ENCODE assay signal across 17 cellular contexts in the genomic region with DNA sequence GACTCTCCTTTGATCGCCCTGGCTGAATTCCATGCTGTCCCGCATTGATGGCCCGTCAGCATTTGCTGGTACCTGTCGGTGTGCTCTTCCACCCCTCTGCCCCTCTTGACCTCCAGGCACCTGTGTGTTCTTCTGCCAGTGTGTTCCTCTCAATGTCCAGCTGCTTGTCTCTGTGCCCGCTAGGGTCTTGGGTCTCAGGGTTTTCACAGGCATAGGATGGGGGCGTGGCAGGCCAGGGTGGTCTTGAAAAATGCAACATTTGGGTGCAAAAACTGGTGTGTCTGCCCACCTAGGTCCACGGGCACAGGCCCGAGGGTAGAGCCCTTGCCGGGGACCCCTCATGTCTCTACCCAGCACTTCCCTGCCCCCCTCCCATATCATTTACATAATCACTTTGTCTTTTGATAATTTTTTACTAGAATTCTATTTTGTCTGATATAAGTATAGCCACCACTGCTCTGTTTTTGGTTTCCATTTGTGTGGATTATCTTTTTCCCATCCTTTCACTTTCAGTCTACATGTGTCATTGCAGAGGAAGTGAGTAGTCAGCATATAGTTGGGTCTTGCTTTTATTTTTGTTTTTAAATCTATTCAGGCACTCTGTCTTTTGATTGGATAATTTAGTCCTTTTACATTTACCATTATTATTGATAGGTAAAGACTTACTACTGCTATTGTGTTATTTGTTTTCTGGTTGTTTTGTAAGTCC. TPM values are rescaled to one million over a fixed set of nuclear protein-coding genes. Genes with fewer than 3 reads are reported as not detected.
A peak's percentile ranks its signal among the peaks of the same experiment; 100 is the strongest.
DNase-seq lines count a peak whose midpoint lies in the region; ATAC-seq lines count a peak whose summit lies in the region.
"Had no signal": no experiment of that assay in that cellular context is flagged by ENCODE, and none has a peak within 500 bp of the region (broad histone marks: within the 10 kb centered on the region; RNA-seq: fewer than 3 reads in every experiment).

No MANE protein-coding gene starts in this region.

- peaks cover 4% of the 10 kb centered on the region for H3K27me3 Mint-ChIP-seq in activated CD8-positive, alpha-beta memory T cell treated with anti-CD3 and anti-CD28 coated beads, Interleukin-2, amount 10 ng/mL, durations not matched to agents 7 days and 5 days
- H3K27me3 Mint-ChIP-seq in T-helper 1 cell treated with Interleukin-12 subunit alpha and Interleukin-12 subunit beta and Interleukin-4 antibody, amounts not matched to agents 30 μg/mL and 1 μg/mL, for 36 hours (ENCODE audit: low read depth), result no peaks in the 10 kb centered on the region
- H3K27me3 Mint-ChIP-seq in stimulated activated naive B cell treated with anti-CD40 and anti-IgM and Interleukin-4, amounts not matched to agents 10 μg/mL and 1 μg/mL and 100 μg/mL, for 72 hours, result no peaks in the 10 kb centered on the region
- H3K27me3 Mint-ChIP-seq: activated CD4-positive, alpha-beta memory T cell treated with anti-CD3 and anti-CD28 coated beads for 36 hours; effector memory CD8-positive, alpha-beta T cell had no signal

- peaks cover 8% of the 10 kb centered on the region for H3K4me1 Mint-ChIP-seq in activated CD8-positive, alpha-beta memory T cell treated with anti-CD3 and anti-CD28 coated beads, Interleukin-2, amount 10 ng/mL, durations not matched to agents 7 days and 5 days
- H3K4me1 Mint-ChIP-seq in T-helper 1 cell treated with Interleukin-12 subunit alpha and Interleukin-12 subunit beta and Interleukin-4 antibody, amounts not matched to agents 30 μg/mL and 1 μg/mL, for 36 hours (ENCODE audit: low read depth), result peaks cover 9% of the 10 kb centered on the region
- H3K4me1 Mint-ChIP-seq in stimulated activated naive B cell treated with anti-CD40 and anti-IgM and Interleukin-4, amounts not matched to agents 10 μg/mL and 1 μg/mL and 100 μg/mL, for 72 hours, result peaks cover 7% of the 10 kb centered on the region in 2 donors

- peak overlapping the region; percentile 52 for H3K27ac Mint-ChIP-seq in activated CD8-positive, alpha-beta memory T cell treated with anti-CD3 and anti-CD28 coated beads, Interleukin-2, amount 10 ng/mL, durations not matched to agents 7 days and 5 days
- H3K27ac Mint-ChIP-seq in T-helper 1 cell treated with Interleukin-12 subunit alpha and Interleukin-12 subunit beta and Interleukin-4 antibody, amounts not matched to agents 30 μg/mL and 1 μg/mL, for 36 hours, result peak overlapping the region; percentile 18
- peak overlapping the region; percentile 60 for H3K27ac Mint-ChIP-seq in stimulated activated naive B cell treated with anti-CD40 and anti-IgM and Interleukin-4, amounts not matched to agents 10 μg/mL and 1 μg/mL and 100 μg/mL, for 72 hours
- H3K27ac Mint-ChIP-seq: activated CD4-positive, alpha-beta memory T cell treated with anti-CD3 and anti-CD28 coated beads for 36 hours; CD8-positive, alpha-beta T cell; effector memory CD8-positive, alpha-beta T cell had no signal

- CTCF ChIA-PET in activated CD8-positive, alpha-beta memory T cell treated with anti-CD3 and anti-CD28 coated beads, Interleukin-2, amount 10 ng/mL, durations not matched to agents 7 days and 5 days (lab: Charles Lee), result no interaction called here

- no peak for DNase-seq in activated CD8-positive, alpha-beta memory T cell treated with anti-CD3 and anti-CD28 coated beads, Interleukin-2, amount 10 ng/mL, durations not matched to agents 7 days and 5 days
- DNase-seq in activated CD8-positive, alpha-beta memory T cell treated with anti-CD3 and anti-CD28 coated beads, Interleukin-2, amount 50 U/mL, for 4 hours, result no peak
- DNase-seq in stimulated activated naive B cell treated with anti-CD40 and anti-IgM and Interleukin-4, amounts not matched to agents 10 μg/mL and 1 μg/mL and 100 μg/mL, for 72 hours, result no peak
- DNase-seq in midbrain (lab: John Stamatoyannopoulos, UW), result no peak
- no peak for DNase-seq in NCI-H2107 (lab: John Stamatoyannopoulos, UW)
- no peak for DNase-seq in NOMO-1 (lab: John Stamatoyannopoulos, UW; ENCODE audit: unreplicated experiment in 2 of 2)
- DNase-seq: activated CD4-positive, alpha-beta memory T cell treated with anti-CD3 and anti-CD28 coated beads for 36 hours; activated naive CD4-positive, alpha-beta T cell treated with Interleukin-2 at 50 U/mL for 16 hours; CD8-positive, alpha-beta T cell; effector memory CD8-positive, alpha-beta T cell; NCI-H526; transverse colon had no signal

- H3K9me3 Mint-ChIP-seq in activated CD8-positive, alpha-beta memory T cell treated with anti-CD3 and anti-CD28 coated beads, Interleukin-2, amount 10 ng/mL, durations not matched to agents 7 days and 5 days (ENCODE audit: low read depth), result peaks cover 6% of the 10 kb centered on the region
- H3K9me3 Mint-ChIP-seq in T-helper 1 cell treated with Interleukin-12 subunit alpha and Interleukin-12 subunit beta and Interleukin-4 antibody, amounts not matched to agents 30 μg/mL and 1 μg/mL, for 36 hours, result peaks cover 19% of the 10 kb centered on the region
- peaks cover 18 to 27% of the 10 kb centered on the region in 2 donors for H3K9me3 Mint-ChIP-seq in stimulated activated naive B cell treated with anti-CD40 and anti-IgM and Interleukin-4, amounts not matched to agents 10 μg/mL and 1 μg/mL and 100 μg/mL, for 72 hours

- no peak overlapping the region for H3K4me3 Mint-ChIP-seq in activated CD8-positive, alpha-beta memory T cell treated with anti-CD3 and anti-CD28 coated beads, Interleukin-2, amount 10 ng/mL, durations not matched to agents 7 days and 5 days
- no peak overlapping the region for H3K4me3 Mint-ChIP-seq in T-helper 1 cell treated with Interleukin-12 subunit alpha and Interleukin-12 subunit beta and Interleukin-4 antibody, amounts not matched to agents 30 μg/mL and 1 μg/mL, for 36 hours
- H3K4me3 Mint-ChIP-seq in stimulated activated naive B cell treated with anti-CD40 and anti-IgM and Interleukin-4, amounts not matched to agents 10 μg/mL and 1 μg/mL and 100 μg/mL, for 72 hours, result no peak overlapping the region
- H3K4me3 Mint-ChIP-seq: activated CD4-positive, alpha-beta memory T cell treated with anti-CD3 and anti-CD28 coated beads for 36 hours; CD8-positive, alpha-beta T cell; effector memory CD8-positive, alpha-beta T cell had no signal

- peak; percentile 64 for ATAC-seq in activated CD8-positive, alpha-beta memory T cell treated with anti-CD3 and anti-CD28 coated beads, Interleukin-2, amount 10 ng/mL, durations not matched to agents 7 days and 5 days
- peak; percentile 50 for ATAC-seq in HG02759 (IDR thresholded peaks at IDR 0.05; ENCODE audit: unreplicated experiment)
- peak; percentile 74 to 76 for ATAC-seq in stimulated activated naive B cell treated with anti-CD40 and anti-IgM and Interleukin-4, amounts not matched to agents 10 μg/mL and 1 μg/mL and 100 μg/mL, for 72 hours (replicated peaks)
- ATAC-seq: A549; CD8-positive, alpha-beta T cell; effector memory CD8-positive, alpha-beta T cell had no signal

- peaks cover 16% of the 10 kb centered on the region for H3K36me3 Mint-ChIP-seq in activated CD8-positive, alpha-beta memory T cell treated with anti-CD3 and anti-CD28 coated beads, Interleukin-2, amount 10 ng/mL, durations not matched to agents 7 days and 5 days
- H3K36me3 Mint-ChIP-seq in T-helper 1 cell treated with Interleukin-12 subunit alpha and Interleukin-12 subunit beta and Interleukin-4 antibody, amounts not matched to agents 30 μg/mL and 1 μg/mL, for 36 hours (ENCODE audit: low read depth), result peaks cover 22% of the 10 kb centered on the region
- H3K36me3 Mint-ChIP-seq in stimulated activated naive B cell treated with anti-CD40 and anti-IgM and Interleukin-4, amounts not matched to agents 10 μg/mL and 1 μg/mL and 100 μg/mL, for 72 hours, result peaks cover 49 to 71% of the 10 kb centered on the region in 2 donors

RNA-seq across cellular contexts. Expression of a gene that starts 46.6 kb away (rescaled TPM):
- not detected for total RNA-seq in activated CD8-positive, alpha-beta memory T cell treated with anti-CD3 and anti-CD28 coated beads, Interleukin-2, amount 10 ng/mL, durations not matched to agents 7 days and 5 days
- total RNA-seq: activated CD4-positive, alpha-beta memory T cell treated with anti-CD3 and anti-CD28 coated beads for 36 hours; bronchial epithelial cell; CD8-positive, alpha-beta T cell; T-helper 1 cell treated with Interleukin-12 subunit alpha and Interleukin-12 subunit beta and Interleukin-4 antibody, amounts not matched to agents 30 ng/mL and 1 ng/mL, for 36 hours had no signal
